ENCODE assay signal across 8 cellular contexts in the genomic region with DNA sequence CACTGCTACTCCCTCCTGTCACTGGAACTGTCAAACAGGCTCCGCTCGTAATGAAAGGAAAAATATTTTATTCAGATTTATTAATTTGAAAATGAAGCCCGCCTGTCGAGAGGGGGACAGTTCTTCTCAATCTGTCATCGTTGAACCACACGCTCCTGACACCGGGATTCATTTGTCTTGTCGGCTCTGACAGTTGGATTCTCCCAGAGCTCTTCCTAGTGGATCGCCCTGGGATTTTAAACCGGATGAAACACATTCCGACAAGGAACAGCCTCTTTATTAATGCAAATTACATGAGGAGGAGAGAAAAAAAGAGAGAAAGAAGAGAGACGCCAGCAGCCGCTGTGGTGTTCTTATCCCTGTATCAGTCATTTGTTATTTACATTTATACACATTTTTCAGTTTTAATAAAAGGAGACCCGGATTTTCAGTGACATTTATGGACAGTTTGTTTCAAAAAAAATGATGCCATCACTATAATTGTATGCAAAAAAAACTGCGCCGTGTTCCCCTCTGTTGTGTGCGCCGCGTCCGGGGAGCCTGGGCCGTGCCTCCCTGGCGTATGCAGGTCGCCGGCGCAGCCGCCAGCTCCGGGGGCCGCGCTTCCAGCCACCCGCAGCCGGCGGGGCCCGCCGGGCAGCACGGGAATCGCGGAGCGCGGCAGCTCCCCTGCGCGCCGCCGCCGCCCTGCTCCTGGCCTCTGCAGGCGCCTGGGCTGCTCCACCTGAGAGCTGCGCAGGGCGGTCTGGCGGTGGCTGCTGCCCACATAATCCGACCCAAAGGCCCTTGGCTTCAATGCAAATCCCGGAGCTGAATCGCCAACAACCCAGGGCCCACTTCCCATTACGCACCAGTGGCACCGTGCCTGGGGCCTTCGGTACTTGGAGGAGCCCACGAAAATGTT.
DNase-seq lines count a peak whose midpoint lies in the region; ATAC-seq and TF ChIP-seq lines count a peak whose summit lies in the region.

No MANE protein-coding gene starts in this region.

- ATAC-seq in GM21786 (IDR thresholded peaks at IDR 0.05; ENCODE audit: unreplicated experiment), result no peak
- ATAC-seq in GM19351 (IDR thresholded peaks at IDR 0.05; ENCODE audit: unreplicated experiment), result no peak
- no peak for ATAC-seq in GM18858 (IDR thresholded peaks at IDR 0.05; ENCODE audit: unreplicated experiment)

- H3K36me3 ChIP-seq in mammary epithelial cell (ENCODE audit: insufficient read depth, low read length) (no peaks in the 10 kb centered on the region), smooth muscle cell (ENCODE audit: low read depth) (no peaks in the 10 kb centered on the region)

- intact Hi-C loops in mammary epithelial cell (cut with micrococcal nuclease), result no loop called here

- H4K20me1 ChIP-seq in mammary epithelial cell (ENCODE audit: insufficient read depth, low read length) (no peaks in the 10 kb centered on the region), smooth muscle cell (ENCODE audit: low read depth) (no peaks in the 10 kb centered on the region)

- H3K9me3 ChIP-seq in mammary epithelial cell (replicated peaks; ENCODE audit: insufficient read depth, low read length) (no peaks in the 10 kb centered on the region), smooth muscle cell (replicated peaks; ENCODE audit: low read depth) (no peaks in the 10 kb centered on the region)

- peak overlapping the region; percentile 59 for H2AFZ ChIP-seq in mammary epithelial cell (ENCODE audit: low read depth, low read length)
- peak overlapping the region; percentile 97 for H2AFZ ChIP-seq in smooth muscle cell (ENCODE audit: low read depth)

- DNase-seq in HuH-7.5 (ENCODE audit: low spot score) (peak; percentile 30), mammary epithelial cell (no peak), iPS-NIHi7 (ENCODE audit: extremely low spot score) (peak; percentile 81), smooth muscle cell (lab: John Stamatoyannopoulos, UW; ENCODE audit: unreplicated experiment) (no peak), epidermal melanocyte (ENCODE audit: insufficient read length, low spot score) (no peak)

- in situ Hi-C loops in mammary epithelial cell (cut with MboI; ENCODE audit: low sequenced_read_pairs in 2 of 2), result no loop called here

- dilution Hi-C loops in mammary epithelial cell (cut with HindIII; ENCODE audit: low sequenced_read_pairs), result no loop called here

- BruUV-seq in mammary epithelial cell (replicated peaks; lab: Mats Ljungman, UMichigan), result no TSS peak

- H3K27me3 ChIP-seq in mammary epithelial cell (ENCODE audit: insufficient read depth, low read length) (peaks cover 2% of the 10 kb centered on the region), smooth muscle cell (ENCODE audit: low read depth) (peaks cover 24% of the 10 kb centered on the region)

- peak overlapping the region; percentile 73 for H3K4me2 ChIP-seq in mammary epithelial cell (ENCODE audit: insufficient read depth, low read depth, low read length)
- H3K4me2 ChIP-seq in smooth muscle cell, result peak overlapping the region; percentile 99

- H3K9ac ChIP-seq in mammary epithelial cell (ENCODE audit: insufficient read depth, low read length) (no peak overlapping the region), smooth muscle cell (ENCODE audit: low read depth) (no peak overlapping the region)

- CTCF ChIA-PET in mammary epithelial cell (lab: Charles Lee; ENCODE audit: low non-redundant PET), result no interaction called here

- TF ChIP-seq CTCF in mammary epithelial cell (conservative IDR thresholded peaks at IDR 0.05 in 1 of 2, IDR thresholded peaks at IDR 0.05 in 1 of 2; ENCODE audit: extremely low read depth in 1 of 2, insufficient read depth in 1 of 2, low read depth in 1 of 2, low read length in 2 of 2) (no peak), smooth muscle cell (IDR thresholded peaks at IDR 0.05; ENCODE audit: borderline replicate concordance, insufficient read depth, poor library complexity, severe bottlenecking) (no peak)

- no peaks in the 10 kb centered on the region for H3F3A ChIP-seq in smooth muscle cell (ENCODE audit: low read depth)

- WGBS in mammary epithelial cell (ENCODE audit: low coverage, missing lambda C conversion rate), result 3% methylated on average over 42 of the region's 55 CpGs
- WGBS in smooth muscle cell (ENCODE audit: low lambda C conversion rate), result 9% methylated on average over 47 of the region's 55 CpGs

- no peak overlapping the region for H3K27ac ChIP-seq in mammary epithelial cell (ENCODE audit: insufficient read depth, low read depth, low read length)
- H3K27ac ChIP-seq in smooth muscle cell (ENCODE audit: low read depth), result no peak overlapping the region

- H3K79me2 ChIP-seq in mammary epithelial cell (ENCODE audit: insufficient read depth, low read length) (no peaks in the 10 kb centered on the region), smooth muscle cell (ENCODE audit: low read depth) (no peaks in the 10 kb centered on the region)

- peak overlapping the region; percentile 19 to 46 (median 32) for H3K4me3 ChIP-seq in mammary epithelial cell (replicated peaks in 1 of 3; ENCODE audit: insufficient read depth in 1 of 3, low read depth in 2 of 3, low read length in 3 of 3)
- H3K4me3 ChIP-seq in smooth muscle cell, result peak overlapping the region; percentile 62

- no peaks in the 10 kb centered on the region for H3K4me1 ChIP-seq in mammary epithelial cell (ENCODE audit: insufficient read depth, low read length)
- peaks cover 5% of the 10 kb centered on the region for H3K4me1 ChIP-seq in smooth muscle cell (ENCODE audit: low read depth)

Comparison
In these comparisons a context has a peak if more than half of its experiments do, and no peak if none do; other contexts are left out.
1. DNase-seq: peak in HuH-7.5 (single experiment) and iPS-NIHi7 (single experiment); none in mammary epithelial cell (single experiment), smooth muscle cell (single experiment) and epidermal melanocyte (single experiment).